ENCODE assay signal across 12 cellular contexts in genomic region chr17:75874323-75875181, GRCh38. TPM values are rescaled to one million over a fixed set of nuclear protein-coding genes. Genes with fewer than 3 reads are reported as not detected.
A peak's percentile ranks its signal among the peaks of the same experiment; 100 is the strongest.
DNase-seq lines count a peak whose midpoint lies in the region; ATAC-seq and TF ChIP-seq lines count a peak whose summit lies in the region.
"Had no signal": no experiment of that assay in that cellular context is flagged by ENCODE, and none has a peak within 500 bp of the region (broad histone marks: within the 10 kb centered on the region; RNA-seq: fewer than 3 reads in every experiment).

No MANE protein-coding gene starts in this region.

- no peak for TF ChIP-seq CTCF in SK-N-SH (IDR thresholded peaks at IDR 0.05)
- no peak for TF ChIP-seq CTCF in Peyer's patch (IDR thresholded peaks at IDR 0.05)
- TF ChIP-seq CTCF in esophagus muscularis mucosa (IDR thresholded peaks at IDR 0.05) = no peak
- no peak for TF ChIP-seq CTCF in brain microvascular endothelial cell (IDR thresholded peaks at IDR 0.05; ENCODE audit: low read depth, low read length, missing control alignments)

- H3K9me2 ChIP-seq in SK-N-SH = no peaks in the 10 kb centered on the region

- H3K4me3 ChIP-seq in SK-N-SH (ENCODE audit: low read depth in 2 of 2, low read length in 1 of 2) = no peak overlapping the region
- H3K4me3 ChIP-seq in Peyer's patch = no peak overlapping the region
- peak overlapping the region in 2 of 4 donors; percentile 80 to 95 for H3K4me3 ChIP-seq in esophagus muscularis mucosa
- H3K4me3 ChIP-seq in brain microvascular endothelial cell (ENCODE audit: low read depth, low read length) = no peak overlapping the region
- H3K4me3 ChIP-seq: GM23338 had no signal

- peak; percentile 41 for DNase-seq in SK-N-SH
- DNase-seq in Peyer's patch = no peak
- no peak for DNase-seq in esophagus muscularis mucosa (ENCODE audit: extremely low spot score)
- no peak for DNase-seq in substantia nigra (lab: John Stamatoyannopoulos, UW)
- DNase-seq in brain microvascular endothelial cell = no peak
- no peak for DNase-seq in NCI-H187 treated with DMSO at 0.1 percent for 48 hours (lab: John Stamatoyannopoulos, UW)
- DNase-seq: 8988T, NCI-H1417 treated with DMSO at 0.1 percent for 48 hours, NCI-H526 treated with DMSO at 0.1 percent for 48 hours had no signal

- no peak overlapping the region for H2AFZ ChIP-seq in SK-N-SH (ENCODE audit: low read depth)
- H2AFZ ChIP-seq: GM23338 had no signal

- POLR2A ChIA-PET in SK-N-SH (lab: Yijun Ruan, JAX) = interaction anchor here (1.2 to 1.6 kb wide), 3 partner anchors 17 to 95 kb away, joined by 3 to 5 read pairs (median 3); no protein-coding TSS in a partner anchor

- CTCF ChIA-PET in SK-N-SH (lab: Yijun Ruan, JAX) = interaction anchor here (1.5 to 15.4 kb wide), 12 partner anchors 13 to 131 kb away, joined by 3 to 214 read pairs (median 6); partner anchors contain the start of genes CDK3, MRPL38, TRIM65 and WBP2

- H3K27me3 ChIP-seq in SK-N-SH (ENCODE audit: insufficient read depth) (no peaks in the 10 kb centered on the region), Peyer's patch (no peaks in the 10 kb centered on the region), esophagus muscularis mucosa (no peaks in the 10 kb centered on the region), brain microvascular endothelial cell (replicated peaks) (no peaks in the 10 kb centered on the region)

- WGBS in SK-N-SH (ENCODE audit: low lambda C conversion rate) = 97% methylated on average over 37 of the region's 38 CpGs
- 84% methylated on average over 15 of the region's 38 CpGs for WGBS in esophagus muscularis mucosa

- in situ Hi-C loops in brain microvascular endothelial cell (cut with HindIII; ENCODE audit: low pct_ligation_motif_present, low sequenced_read_pairs) = no loop called here

- intact Hi-C loops in esophagus muscularis mucosa (cut with DNase I) = loop anchor here (5.0 kb wide), 1 partner anchor 97 kb away; a partner anchor contains a TSS

- peaks cover 28% of the 10 kb centered on the region for H3F3A ChIP-seq in SK-N-SH (replicated peaks; ENCODE audit: insufficient read depth)

- TF ChIP-seq POLR2A in Peyer's patch (IDR thresholded peaks at IDR 0.05) (no peak), esophagus muscularis mucosa (IDR thresholded peaks at IDR 0.05; ENCODE audit: low read depth) (no peak)

- H3K9me3 ChIP-seq in SK-N-SH = no peaks in the 10 kb centered on the region
- H3K9me3 ChIP-seq in Peyer's patch = no peaks in the 10 kb centered on the region
- no peaks in the 10 kb centered on the region for H3K9me3 ChIP-seq in esophagus muscularis mucosa

- H3K4me2 ChIP-seq in SK-N-SH = 0 out of 2 replicates have a peak overlapping the region, but pooled peaks have one; percentile 76
- H3K4me2 ChIP-seq: GM23338 had no signal

- H4K20me1 ChIP-seq in SK-N-SH (ENCODE audit: insufficient read depth) = no peaks in the 10 kb centered on the region; the same call in 1 of the 2 replicates

- no peaks in the 10 kb centered on the region for H3K79me2 ChIP-seq in SK-N-SH (ENCODE audit: insufficient read depth)

- H3K4me1 ChIP-seq in SK-N-SH (ENCODE audit: control insufficient read depth in 1 of 2, insufficient read depth in 2 of 2, low read depth in 1 of 2, low read length in 1 of 2) = peaks cover 32 to 36% of the 10 kb centered on the region in 2 experiments; a peak in 3 of 4 replicates
- H3K4me1 ChIP-seq in Peyer's patch = peaks cover 4 to 59% (median 29%) of the 10 kb centered on the region in 4 donors
- peaks cover 76 to 89% (median 82%) of the 10 kb centered on the region in 4 donors for H3K4me1 ChIP-seq in esophagus muscularis mucosa

- H3K9ac ChIP-seq in SK-N-SH = no peak overlapping the region

- no peaks in the 10 kb centered on the region for H3K36me3 ChIP-seq in SK-N-SH (replicated peaks in 1 of 2; ENCODE audit: control insufficient read depth in 1 of 2, insufficient read depth in 2 of 2, low read length in 1 of 2)
- H3K36me3 ChIP-seq in Peyer's patch = peaks cover 0 to 18% (median 0%) of the 10 kb centered on the region in 3 donors
- H3K36me3 ChIP-seq in esophagus muscularis mucosa = peaks cover 10 to 28% (median 23%) of the 10 kb centered on the region in 4 donors
- no peaks in the 10 kb centered on the region for H3K36me3 ChIP-seq in brain microvascular endothelial cell (replicated peaks)

- no peak for TF ChIP-seq RAD21 in SK-N-SH (IDR thresholded peaks at IDR 0.05; ENCODE audit: low read length)

- TF ChIP-seq EP300 in SK-N-SH (IDR thresholded peaks at IDR 0.05; ENCODE audit: borderline replicate concordance in 1 of 2, low read depth in 1 of 2, low read length in 1 of 2) (no peak), esophagus muscularis mucosa (IDR thresholded peaks at IDR 0.05) (no peak)

- H3K27ac ChIP-seq in SK-N-SH (ENCODE audit: low read depth in 2 of 2, low read length in 1 of 2) = no peak overlapping the region
- peak overlapping the region; percentile 86 to 95 (median 92) for H3K27ac ChIP-seq in Peyer's patch
- peak overlapping the region; percentile 97 to 99 (median 98) for H3K27ac ChIP-seq in esophagus muscularis mucosa (replicated peaks in 1 of 4)
- H3K27ac ChIP-seq in substantia nigra (ENCODE audit: low read depth, low read length, poor library complexity, severe bottlenecking) = peak overlapping the region; percentile 93
- H3K27ac ChIP-seq in brain microvascular endothelial cell = no peak overlapping the region

- ATAC-seq in SK-N-SH treated with all-trans-retinoic acid at 6 μM for 48 hours (no peak), HG02571 (IDR thresholded peaks at IDR 0.05; ENCODE audit: unreplicated experiment) (no peak)
- ATAC-seq: GM23338 had no signal

TF ChIP-seq in SK-N-SH, 30 proteins besides CTCF, POLR2A, EP300 and RAD21 (continues in another document):
- TF ChIP-seq PBX3 (IDR thresholded peaks at IDR 0.05) = no peak

TF ChIP-seq in SK-N-SH treated with all-trans-retinoic acid at 6 μM for 48 hours, 23 proteins besides CTCF, POLR2A, EP300 and RAD21 (continues in another document):
- TF ChIP-seq GLIS3 (CRISPR knock-in tag; IDR thresholded peaks at IDR 0.05) = no peak
- TF ChIP-seq TCF4 (CRISPR knock-in tag; IDR thresholded peaks at IDR 0.05; ENCODE audit: borderline replicate concordance) = no peak
- TF ChIP-seq PATZ1 (CRISPR knock-in tag; IDR thresholded peaks at IDR 0.05; ENCODE audit: borderline replicate concordance) = no peak
- TF ChIP-seq ISL1 (CRISPR knock-in tag; IDR thresholded peaks at IDR 0.05) = no peak
- TF ChIP-seq CSRNP3 (CRISPR knock-in tag; IDR thresholded peaks at IDR 0.05) = no peak
- no peak for TF ChIP-seq TOX (CRISPR knock-in tag; IDR thresholded peaks at IDR 0.05; ENCODE audit: borderline replicate concordance)
- TF ChIP-seq ESRRG (CRISPR knock-in tag; IDR thresholded peaks at IDR 0.05) = no peak
- TF ChIP-seq ZC3H10 (CRISPR knock-in tag; IDR thresholded peaks at IDR 0.05) = no peak

RNA-seq across cellular contexts. Expression of gene TRIM47, which starts 3.8 kb away (rescaled TPM):
- polyA plus RNA-seq in SK-N-SH (2012; rRNA removed) = 3.1 and 5.1 TPM in 2 replicates
- 1.9 and 2.7 TPM in 2 replicates for polyA plus RNA-seq in SK-N-SH (2012; cell fraction: cytosol; rRNA removed)
- polyA plus RNA-seq in SK-N-SH (2012; cell fraction: nucleus; rRNA removed) = 6.9 and 7.6 TPM in 2 replicates
- total RNA-seq in Peyer's patch (10 to 100 TPM; 16.5 to 61.4 (median 45.7) TPM), esophagus muscularis mucosa (100 to 1,000 TPM in 1 of 4 donors, 10 to 100 TPM in 3; 67.8 to 147 (median 81.9) TPM)

RNA-seq across cellular contexts. Expression of gene WBP2, which starts 19.4 kb away (rescaled TPM):
- 49.7 and 55.8 TPM in 2 replicates for polyA plus RNA-seq in SK-N-SH (2012; rRNA removed)
- 31.9 and 42.5 TPM in 2 replicates for polyA plus RNA-seq in SK-N-SH (2012; cell fraction: cytosol; rRNA removed)
- polyA plus RNA-seq in SK-N-SH (2012; cell fraction: nucleus; rRNA removed) = 63.2 and 67.1 TPM in 2 replicates
- total RNA-seq in Peyer's patch = 10 to 100 TPM; 45.4 to 61.4 (median 53.7) TPM
- total RNA-seq in esophagus muscularis mucosa = 10 to 100 TPM; 48.2 to 95.8 (median 85.2) TPM

RNA-seq across cellular contexts. Expression of gene TRIM65, which starts 22.2 kb away (rescaled TPM):
- polyA plus RNA-seq in SK-N-SH (2012; rRNA removed) = 13.1 and 18.1 TPM in 2 replicates
- 7.7 and 11.7 TPM in 2 replicates for polyA plus RNA-seq in SK-N-SH (2012; cell fraction: cytosol; rRNA removed)
- polyA plus RNA-seq in SK-N-SH (2012; cell fraction: nucleus; rRNA removed) = 21.5 and 24.6 TPM in 2 replicates
- total RNA-seq in Peyer's patch (10 to 100 TPM; 14.0 to 22.7 (median 16.9) TPM), esophagus muscularis mucosa (10 to 100 TPM; 13.3 to 36.4 (median 27.4) TPM)

RNA-seq across cellular contexts. Expression of gene MRPL38, which starts 30.1 kb away (rescaled TPM):
- polyA plus RNA-seq in SK-N-SH (2012; rRNA removed) = 62.5 and 93.9 TPM in 2 replicates
- polyA plus RNA-seq in SK-N-SH (2012; cell fraction: cytosol; rRNA removed) = 28.7 and 43.8 TPM in 2 replicates
- 321 and 427 TPM in 2 replicates for polyA plus RNA-seq in SK-N-SH (2012; cell fraction: nucleus; rRNA removed)
- total RNA-seq in Peyer's patch (10 to 100 TPM; 61.1 to 95.7 (median 72.9) TPM), esophagus muscularis mucosa (10 to 100 TPM; 32.5 to 61.7 (median 44.1) TPM)

RNA-seq across cellular contexts. Expression of gene UNC13D, which starts 30.3 kb away (rescaled TPM):
- polyA plus RNA-seq in SK-N-SH (2012; rRNA removed) = 0.99 and 1.3 TPM in 2 replicates
- 0.41 and 1.2 TPM in 2 replicates for polyA plus RNA-seq in SK-N-SH (2012; cell fraction: cytosol; rRNA removed)
- polyA plus RNA-seq in SK-N-SH (2012; cell fraction: nucleus; rRNA removed) = 6.5 and 8.9 TPM in 2 replicates
- 10 to 100 TPM in 3 of 4 donors, 1 to 10 TPM in 1; 8.4 to 45.4 (median 22.2) TPM for total RNA-seq in Peyer's patch
- total RNA-seq in esophagus muscularis mucosa = 1 to 10 TPM; 5.9 to 10.0 (median 9.0) TPM

Comparison
In these comparisons a context has a peak if more than half of its experiments do, and no peak if none do; other contexts are left out.
1. H3K27ac ChIP-seq: peak in Peyer's patch (4 of 4), esophagus muscularis mucosa (4 of 4) and substantia nigra (single experiment); none in SK-N-SH (0 of 2) and brain microvascular endothelial cell (single experiment).